8 cellular contexts compared by ENCODE assay signal in the genomic region with DNA sequence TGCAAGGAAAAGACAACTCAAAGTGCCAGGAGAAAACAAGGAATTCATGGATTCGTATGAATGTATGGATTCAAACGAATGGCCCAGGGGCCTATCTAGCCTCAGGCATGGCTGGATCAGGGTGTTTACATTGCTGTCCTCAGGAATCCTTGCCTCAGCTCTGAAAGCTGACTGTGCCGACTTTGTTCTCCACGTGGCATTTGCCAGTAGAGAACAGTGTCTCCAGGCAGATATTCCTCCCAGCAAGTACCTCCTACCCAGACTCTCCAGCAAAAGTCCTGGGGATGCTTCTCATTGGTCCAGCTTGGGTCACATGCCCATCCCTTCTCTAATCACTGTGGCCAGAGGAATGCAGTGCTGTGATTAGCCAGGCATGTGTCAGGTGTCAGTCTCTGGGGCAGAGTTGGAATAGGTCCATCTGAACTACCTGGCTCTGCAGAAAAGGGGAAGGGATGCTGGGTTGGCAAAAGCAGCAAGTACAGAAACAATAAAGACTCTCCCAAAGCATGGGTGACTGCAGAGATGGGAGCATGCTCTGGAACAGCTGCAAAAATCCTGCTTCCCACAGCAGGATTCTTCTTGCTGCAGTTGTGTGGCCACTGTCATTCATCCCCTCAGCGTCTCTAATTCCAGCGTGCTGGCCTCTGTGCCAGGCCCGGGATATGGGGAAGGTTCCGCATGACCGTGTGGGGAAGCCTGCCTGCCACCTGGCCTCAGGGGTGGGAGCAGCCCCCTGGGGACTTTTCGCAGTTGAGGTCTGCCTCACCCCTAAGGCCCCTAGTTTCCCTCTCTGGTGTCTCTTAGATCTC. TPM values are rescaled to one million over a fixed set of nuclear protein-coding genes. Genes with fewer than 3 reads are reported as not detected.
A peak's percentile ranks its signal among the peaks of the same experiment; 100 is the strongest.
DNase-seq lines count a peak whose midpoint lies in the region; ATAC-seq and TF ChIP-seq lines count a peak whose summit lies in the region.

No MANE protein-coding gene starts in this region.

- no peak for ATAC-seq in T-helper 17 cell

- H3K4me1 ChIP-seq in left ventricle myocardium inferior, result peaks cover 33% of the 10 kb centered on the region

- H3K4me3 ChIP-seq in left ventricle myocardium inferior, result no peak overlapping the region

- peaks cover 30% of the 10 kb centered on the region for H3K27me3 ChIP-seq in left ventricle myocardium inferior (ENCODE audit: low read depth)

- intact Hi-C loops in Calu3 (cut with micrococcal nuclease; ENCODE audit: unreplicated experiment) (no loop called here), left ventricle myocardium inferior (cut with micrococcal nuclease) (no loop called here)

- TF ChIP-seq CTCF in Calu3 (IDR thresholded peaks at IDR 0.05; ENCODE audit: unreplicated experiment) (no peak), left ventricle myocardium inferior (IDR thresholded peaks at IDR 0.05; ENCODE audit: borderline replicate concordance) (no peak)

- CTCF ChIA-PET in Calu3 (lab: Charles Lee), result no interaction called here

- H3K27ac Mint-ChIP-seq in Calu3 (ENCODE audit: unreplicated experiment) (no peak overlapping the region), T-helper 17 cell (no peak overlapping the region)

- H3K36me3 ChIP-seq in left ventricle myocardium inferior, result no peaks in the 10 kb centered on the region

- DNase-seq in Calu3 (peak; percentile 37), HT-29 (ENCODE audit: low spot score) (peak; percentile 70), amniotic epithelial cell (ENCODE audit: low read depth) (peak; percentile 87), lung microvascular endothelial cell (ENCODE audit: low read depth in 2 of 2) (peak; percentile 21 to 49), left ventricle myocardium inferior (no peak), NCI-H1048 (lab: John Stamatoyannopoulos, UW) (no peak), MV-4-11 (lab: John Stamatoyannopoulos, UW) (no peak), T-helper 17 cell (no peak)

- H3K9me3 Mint-ChIP-seq in Calu3 (ENCODE audit: low read depth, unreplicated experiment), result no peaks in the 10 kb centered on the region

- H3K4me3 Mint-ChIP-seq in Calu3 (ENCODE audit: low read depth, unreplicated experiment) (no peak overlapping the region), T-helper 17 cell (no peak overlapping the region)

- BruUV-seq in Calu3 (replicated peaks; lab: Mats Ljungman, UMichigan), result no TSS peak

- H3K27me3 Mint-ChIP-seq in Calu3 (ENCODE audit: unreplicated experiment) (peaks cover 41% of the 10 kb centered on the region), T-helper 17 cell (no peaks in the 10 kb centered on the region)

- no peak overlapping the region for H3K27ac ChIP-seq in left ventricle myocardium inferior (replicated peaks)

- H3K4me1 Mint-ChIP-seq in Calu3 (ENCODE audit: low read depth, unreplicated experiment) (peaks cover 19% of the 10 kb centered on the region), T-helper 17 cell (peaks cover 16% of the 10 kb centered on the region)

- H3K9me3 ChIP-seq in left ventricle myocardium inferior (replicated peaks) (no peaks in the 10 kb centered on the region), T-helper 17 cell (ENCODE audit: control insufficient read depth, low read length, poor library complexity, severe bottlenecking) (no peaks in the 10 kb centered on the region)

- H3K36me3 Mint-ChIP-seq in Calu3 (ENCODE audit: insufficient read depth, unreplicated experiment) (peaks cover 12% of the 10 kb centered on the region), T-helper 17 cell (ENCODE audit: low read depth) (no peaks in the 10 kb centered on the region)

RNA-seq across cellular contexts. Expression of gene CCNE1, which starts 30.0 kb away (rescaled TPM):
- total RNA-seq in Calu3 (2022), result 11.0 and 15.9 TPM in 2 replicates
- total RNA-seq in HT-29 (2014; rRNA removed; shearing (Covaris generic)), result 20.1 and 29.1 TPM in 2 replicates
- 2.6 TPM in 2 replicates for total RNA-seq in lung microvascular endothelial cell
- 3.1 TPM for total RNA-seq in left ventricle myocardium inferior
- 1 to 10 TPM; 3.8 to 7.4 TPM for total RNA-seq in T-helper 17 cell

Comparison
In these comparisons a context has a peak if more than half of its experiments do, and no peak if none do; other contexts are left out.
1. DNase-seq: peak in Calu3 (single experiment), HT-29 (single experiment), amniotic epithelial cell (single experiment) and lung microvascular endothelial cell (2 of 2); none in left ventricle myocardium inferior (single experiment), NCI-H1048 (single experiment), MV-4-11 (single experiment) and T-helper 17 cell (0 of 3).